In genomic region chr1:118077331-118078055, GRCh38 we compare ENCODE assay signal across 8 cellular contexts.
A peak's percentile ranks its signal among the peaks of the same experiment; 100 is the strongest.
DNase-seq lines count a peak whose midpoint lies in the region; ATAC-seq, FAIRE-seq and TF ChIP-seq lines count a peak whose summit lies in the region.

No MANE protein-coding gene starts in this region.

- peak; percentile 57 to 59 for TF ChIP-seq RAD21 in H1 (IDR thresholded peaks at IDR 0.05 in 1 of 2, conservative IDR thresholded peaks at IDR 0.05 in 1 of 2; ENCODE audit: low read depth in 2 of 2, low read length in 2 of 2)

- WGBS in H1 (ENCODE audit: extremely low coverage in 1 of 2, insufficient coverage in 1 of 2, insufficient read length in 1 of 2, insufficient replicate concordance in 2 of 2, low coverage in 1 of 2, low lambda C conversion rate in 2 of 2, missing lambda C conversion rate in 1 of 2), 2 experiments: 25% methylated on average over 2 of the region's 2 CpGs; no CpG with 5 or more reads in 1 of the 2 experiments

- POLR2A ChIA-PET in H1 (lab: Charles Lee; ENCODE audit: partially characterized antibody): no interaction called here

- H3K14ac ChIP-seq in H1 (ENCODE audit: insufficient read length): no peak overlapping the region

- TF ChIP-seq POLR2A in H1 (IDR thresholded peaks at IDR 0.05; ENCODE audit: control extremely low read depth in 1 of 2, low read depth in 2 of 2, low read length in 2 of 2): no peak

- H3K4me3 ChIP-seq in GM12875 (ENCODE audit: low read depth, low read length) (no peak overlapping the region), H1 (ENCODE audit: extremely low read depth in 1 of 4, insufficient read depth in 2 of 4, low read depth in 3 of 4, low read length in 4 of 4) (peak overlapping the region in 1 of 4 experiments; percentile 9; a peak in 1 of 8 replicates), parathyroid adenoma (ENCODE audit: low read depth, low read length) (no peak overlapping the region)

- DNase-seq in NCI-H2196 (lab: John Stamatoyannopoulos, UW; ENCODE audit: unreplicated experiment): peak; percentile 69
- DNase-seq in H1 (ENCODE audit: low read depth in 1 of 2, low spot score in 2 of 2): peak; percentile 33 to 47
- no peak for DNase-seq in effector CD8-positive, alpha-beta T cell (lab: John Stamatoyannopoulos, UW)
- DNase-seq in activated gamma-delta T cell (lab: John Stamatoyannopoulos, UW): no peak
- DNase-seq in GM10266 (ENCODE audit: extremely low spot score): no peak

- H2BK5ac ChIP-seq in H1 (ENCODE audit: low read depth, low read length): no peak overlapping the region

- H2BK120ac ChIP-seq in H1 (replicated peaks; ENCODE audit: low read depth, low read length): no peak overlapping the region

- H3K9ac ChIP-seq in H1 (replicated peaks in 1 of 4; ENCODE audit: extremely low read depth in 1 of 4, low read depth in 3 of 4, low read length in 3 of 4) (no peak overlapping the region), parathyroid adenoma (no peak overlapping the region)

- 0 out of 2 replicates have a peak overlapping the region, but pooled peaks have one; percentile 61 for H2BK12ac ChIP-seq in H1 (ENCODE audit: low read depth, low read length)

- no peak overlapping the region for H3K23ac ChIP-seq in H1 (ENCODE audit: insufficient read length)

- no peak overlapping the region for H2BK20ac ChIP-seq in H1 (ENCODE audit: low read length)

- H4K5ac ChIP-seq in H1 (ENCODE audit: insufficient read length, low read depth, low read length): peak overlapping the region; percentile 83

- H3K18ac ChIP-seq in H1 (ENCODE audit: extremely low read depth, low read length): no peak overlapping the region; the same call in 1 of the 2 replicates

- no peaks in the 10 kb centered on the region for H3K36me3 ChIP-seq in H1 (ENCODE audit: control insufficient read depth in 2 of 4, insufficient read depth in 4 of 4, low read length in 3 of 4)
- no peaks in the 10 kb centered on the region for H3K36me3 ChIP-seq in parathyroid adenoma (ENCODE audit: control insufficient read depth, insufficient read depth, low read length)

- H3K79me2 ChIP-seq in H1 (ENCODE audit: control insufficient read depth in 1 of 2, insufficient read depth in 2 of 2, low read length in 2 of 2) (no peaks in the 10 kb centered on the region), parathyroid adenoma (no peaks in the 10 kb centered on the region)

- TF ChIP-seq CTCF in GM12875 (IDR thresholded peaks at IDR 0.05; ENCODE audit: borderline replicate concordance, insufficient read depth, low read depth, low read length) (0 out of 2 replicates have a peak, but pooled peaks have one; percentile 14), H1 (IDR thresholded peaks at IDR 0.05; ENCODE audit: control extremely low read depth in 1 of 3, insufficient read depth in 1 of 3, low read depth in 1 of 3, low read length in 3 of 3) (peak in 2 of 3 experiments; percentile 31 to 33; a peak in 2 of 4 replicates), parathyroid adenoma (IDR thresholded peaks at IDR 0.05) (peak; percentile 50), GM10266 (IDR thresholded peaks at IDR 0.05; ENCODE audit: control insufficient read depth, insufficient read depth, low read depth, missing control alignments) (no peak)

- peak; percentile 28 for FAIRE-seq in H1 (lab: Jason Lieb, UNC)

- H3K4ac ChIP-seq in H1 (replicated peaks; ENCODE audit: insufficient read length, low read depth, low read length): no peak overlapping the region

- H2AFZ ChIP-seq in H1 (ENCODE audit: low read length) (peak overlapping the region; percentile 88; the same call in 1 of the 2 replicates), parathyroid adenoma (peak overlapping the region; percentile 19)

- H3K79me1 ChIP-seq in H1 (ENCODE audit: low read depth, low read length): no peaks in the 10 kb centered on the region

- H4K20me1 ChIP-seq in H1 (replicated peaks in 1 of 2; ENCODE audit: control insufficient read depth in 1 of 2, insufficient read depth in 2 of 2, low read length in 2 of 2): no peaks in the 10 kb centered on the region

- H3K56ac ChIP-seq in H1 (replicated peaks; ENCODE audit: insufficient read length, low read depth, low read length): no peak overlapping the region

- no peaks in the 10 kb centered on the region for H3K9me3 ChIP-seq in H1 (ENCODE audit: insufficient read depth in 2 of 2, low read depth in 1 of 2, low read length in 1 of 2)
- no peaks in the 10 kb centered on the region for H3K9me3 ChIP-seq in parathyroid adenoma (ENCODE audit: control insufficient read depth, low read length)

- no peak for TF ChIP-seq EP300 in H1 (IDR thresholded peaks at IDR 0.05; ENCODE audit: borderline replicate concordance in 1 of 2, low read depth in 2 of 2, low read length in 2 of 2)

- no peak overlapping the region for H2AK5ac ChIP-seq in H1 (ENCODE audit: low read depth, low read length)

- no peak overlapping the region for H4K8ac ChIP-seq in H1 (ENCODE audit: extremely low read depth, insufficient read depth, low read length)

- H3K4me2 ChIP-seq in H1 (ENCODE audit: insufficient read depth in 1 of 2, low read depth in 2 of 2, low read length in 2 of 2): peak overlapping the region in 1 of 2 experiments; percentile 30; a peak in 1 of 4 replicates
- no peak overlapping the region for H3K4me2 ChIP-seq in parathyroid adenoma (ENCODE audit: low read length)

- H3K23me2 ChIP-seq in H1 (ENCODE audit: low read depth, low read length): no peaks in the 10 kb centered on the region; the same call in 1 of the 2 replicates

- no peak for ATAC-seq in HG03565 (IDR thresholded peaks at IDR 0.05; ENCODE audit: unreplicated experiment)

- no peak overlapping the region for H2BK15ac ChIP-seq in H1 (ENCODE audit: low read length)

- H4K91ac ChIP-seq in H1 (replicated peaks; ENCODE audit: insufficient read length, low read length): no peak overlapping the region

- H3K4me1 ChIP-seq in H1 (replicated peaks in 1 of 4; ENCODE audit: control insufficient read depth in 3 of 4, insufficient read depth in 4 of 4, low read length in 3 of 4) (peaks cover 0 to 6% (median 3%) of the 10 kb centered on the region in 4 experiments; a peak in 4 of 7 replicates), parathyroid adenoma (no peaks in the 10 kb centered on the region)

- CTCF ChIA-PET in H1 (lab: Charles Lee; ENCODE audit: partially characterized antibody): interaction anchor here (0.6 to 2.3 kb wide), 12 partner anchors 11 to 1116 kb away, joined by 3 to 8 read pairs (median 3); no protein-coding TSS in a partner anchor

- H3K27ac ChIP-seq in H1 (ENCODE audit: low read depth, low read length) (no peak overlapping the region), parathyroid adenoma (no peak overlapping the region)

- H3K27me3 ChIP-seq in H1 (replicated peaks in 1 of 4; ENCODE audit: control insufficient read depth in 3 of 4, extremely low read depth in 1 of 4, insufficient read depth in 3 of 4, low read length in 3 of 4) (no peaks in the 10 kb centered on the region), parathyroid adenoma (ENCODE audit: control insufficient read depth, insufficient read depth, low read length) (no peaks in the 10 kb centered on the region)

TF ChIP-seq in H1, 55 proteins besides CTCF, POLR2A, EP300 and RAD21:
- TF ChIP-seq TEAD4 (IDR thresholded peaks at IDR 0.05; ENCODE audit: low read depth, low read length) (0 out of 2 replicates have a peak, but pooled peaks have one; percentile 35), HDAC6 (IDR thresholded peaks at IDR 0.05; ENCODE audit: low read depth, low read length) (no peak)

Comparison
In these comparisons a context has a peak if more than half of its experiments do, and no peak if none do; other contexts are left out.
1. DNase-seq: peak in NCI-H2196 (single experiment) and H1 (2 of 2); none in effector CD8-positive, alpha-beta T cell (single experiment), activated gamma-delta T cell (single experiment) and GM10266 (single experiment).